ENCODE assay signal across 19 cellular contexts in the genomic region with DNA sequence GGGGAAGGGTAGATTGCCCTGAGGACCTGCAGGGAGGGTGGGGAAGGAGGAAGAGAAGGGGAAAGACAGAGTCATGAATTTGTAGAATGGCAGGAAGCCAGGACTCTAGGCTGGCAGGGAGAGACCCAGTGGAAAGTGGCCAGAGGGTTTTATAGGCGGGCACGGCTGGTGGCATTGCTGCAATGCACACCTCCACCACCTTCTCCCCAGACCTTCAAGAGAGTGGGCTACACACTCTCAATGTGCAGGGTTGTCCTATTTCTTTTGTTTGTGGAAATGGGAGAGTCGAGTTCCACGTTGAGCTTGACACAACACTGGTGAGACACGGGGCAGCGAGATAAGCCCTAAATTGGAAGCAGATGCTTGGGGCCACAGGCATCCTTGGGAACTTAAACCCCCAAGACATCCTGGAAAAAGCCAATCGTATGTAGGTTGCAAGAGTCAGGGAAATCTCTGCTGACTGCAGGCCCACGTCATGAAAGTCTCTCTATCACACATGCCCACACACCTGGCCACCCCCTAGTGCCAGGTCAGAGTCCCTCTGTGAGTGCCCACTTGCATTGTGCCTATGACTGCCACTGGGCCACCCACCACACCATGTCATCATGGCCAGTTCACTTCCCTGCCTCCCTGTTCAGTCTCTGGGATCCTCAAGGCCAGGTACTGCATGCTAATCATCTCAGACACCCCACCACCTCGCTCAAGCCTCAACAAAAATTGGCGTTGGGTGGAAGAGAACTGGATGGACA. TPM values are rescaled to one million over a fixed set of nuclear protein-coding genes. Genes with fewer than 3 reads are reported as not detected.
A peak's percentile ranks its signal among the peaks of the same experiment; 100 is the strongest.
DNase-seq lines count a peak whose midpoint lies in the region; ATAC-seq and TF ChIP-seq lines count a peak whose summit lies in the region.
"Had no signal": no experiment of that assay in that cellular context is flagged by ENCODE, and none has a peak within 500 bp of the region (broad histone marks: within the 10 kb centered on the region; RNA-seq: fewer than 3 reads in every experiment).

No MANE protein-coding gene starts in this region.

- DNase-seq in AG04450 (ENCODE audit: low read depth, low spot score) (no peak), coronary artery (ENCODE audit: low spot score) (peak; percentile 36), mucosa of descending colon (no peak), AML-193 (lab: John Stamatoyannopoulos, UW) (no peak)
- no peak for DNase-seq in stimulated activated CD4-positive, alpha-beta T cell treated with anti-CD3 and anti-CD28 coated beads, Interleukin-4, amount 100 ng/mL, for 4 hours
- DNase-seq: activated CD4-positive, alpha-beta T cell treated with anti-CD3 and anti-CD28 coated beads for 1 hour; activated naive CD4-positive, alpha-beta T cell treated with Interleukin-2 at 50 U/mL for 16 hours; immature natural killer cell; NCI-H1092; NCI-H526 treated with DMSO at 0.1 percent for 48 hours; nephron progenitor cell; stimulated activated naive B cell treated with anti-CD40 and anti-IgM and Interleukin-4, amounts not matched to agents 10 μg/mL and 1 μg/mL and 100 μg/mL, for 72 hours; uterus had no signal

- TF ChIP-seq CTCF in AG04450 (IDR thresholded peaks at IDR 0.05; ENCODE audit: low read depth, low read length) (no peak), HEK293 (tag by site-specific recombination; IDR thresholded peaks at IDR 0.05) (no peak), coronary artery (IDR thresholded peaks at IDR 0.05) (no peak), mucosa of descending colon (IDR thresholded peaks at IDR 0.05) (no peak)

- no peaks in the 10 kb centered on the region for H3K9me3 ChIP-seq in AG04450 (ENCODE audit: control insufficient read depth, insufficient read depth, low read length)
- H3K9me3 ChIP-seq in HEK293 (ENCODE audit: control insufficient read depth, insufficient read depth, low read depth, low read length) = no peaks in the 10 kb centered on the region
- H3K9me3 ChIP-seq in mucosa of descending colon = no peaks in the 10 kb centered on the region
- H3K9me3 ChIP-seq: uterus had no signal

- POLR2A ChIA-PET in AG04450 (lab: Yijun Ruan, JAX) = interaction anchor here (1.0 to 1.6 kb wide), 8 partner anchors 11 to 66 kb away, joined by 3 to 17 read pairs (median 4); a partner anchor contains a TSS
- POLR2A ChIA-PET in HEK293 (lab: Yijun Ruan, JAX) = interaction anchor here (1.4 kb wide), 1 partner anchor 10 kb away, joined by 3 read pairs; no protein-coding TSS in a partner anchor

- peak; percentile 40 for ATAC-seq in mucosa of descending colon
- ATAC-seq in GM18517 (IDR thresholded peaks at IDR 0.05; ENCODE audit: unreplicated experiment) = no peak
- no peak for ATAC-seq in GM19467 (IDR thresholded peaks at IDR 0.05; ENCODE audit: unreplicated experiment)
- ATAC-seq: GM23338; K562; stimulated activated naive B cell treated with anti-CD40 and anti-IgM and Interleukin-4, amounts not matched to agents 10 μg/mL and 1 μg/mL and 100 μg/mL, for 72 hours had no signal

- no peaks in the 10 kb centered on the region for H3K4me1 ChIP-seq in HEK293 (ENCODE audit: control insufficient read depth, insufficient read depth, low read length)
- peaks cover 15% of the 10 kb centered on the region for H3K4me1 ChIP-seq in mucosa of descending colon (ENCODE audit: low read depth)
- H3K4me1 ChIP-seq: uterus had no signal

- CTCF ChIA-PET in AG04450 (lab: Charles Lee) (interaction anchor here (0.8 to 1.1 kb wide), 2 partner anchors 10 to 19 kb away, joined by 3 read pairs; no protein-coding TSS in a partner anchor), HEK293 (lab: Yijun Ruan, JAX) (interaction anchor here (1.1 to 1.7 kb wide), 2 partner anchors 66 to 109 kb away, joined by 4 read pairs; no protein-coding TSS in a partner anchor)

- H3K36me3 ChIP-seq in HEK293 (ENCODE audit: control insufficient read depth in 2 of 2, insufficient read depth in 1 of 2, low read length in 2 of 2) (no peaks in the 10 kb centered on the region), mucosa of descending colon (ENCODE audit: low read depth) (no peaks in the 10 kb centered on the region)
- H3K36me3 ChIP-seq: uterus had no signal

- H3K27me3 ChIP-seq in AG04450 (ENCODE audit: control insufficient read depth, insufficient read depth, low read length) = no peaks in the 10 kb centered on the region
- H3K27me3 ChIP-seq: uterus had no signal

- intact Hi-C loops in mucosa of descending colon (cut with DNase I, micrococcal nuclease) = loop anchor here in 1 of 2 donors (10.0 kb wide), 1 partner anchor 62 kb away; no protein-coding TSS in a partner anchor

- no peak overlapping the region for H3K4me3 ChIP-seq in AG04450 (ENCODE audit: low read depth, low read length)
- H3K4me3 ChIP-seq in HEK293 (ENCODE audit: low read depth, low read length) = no peak overlapping the region
- no peak overlapping the region for H3K4me3 ChIP-seq in coronary artery
- H3K4me3 ChIP-seq in mucosa of descending colon = no peak overlapping the region
- H3K4me3 ChIP-seq: GM23338, K562, uterus had no signal

- H3K27ac ChIP-seq in AG04450 (ENCODE audit: low read depth, low read length) (peak overlapping the region; percentile 82), HEK293 (ENCODE audit: extremely low read depth, low read depth, low read length) (no peak overlapping the region), coronary artery (no peak overlapping the region)
- H3K27ac ChIP-seq: HL-60, uterus had no signal

TF ChIP-seq in HEK293, 187 proteins besides CTCF, POLR2A, EP300 and RAD21:
- peak; percentile 20; the same call in 1 of the 2 replicates for TF ChIP-seq EGR2 (tag by site-specific recombination; IDR thresholded peaks at IDR 0.05; ENCODE audit: low read depth)
- TF ChIP-seq, protein P1, sequence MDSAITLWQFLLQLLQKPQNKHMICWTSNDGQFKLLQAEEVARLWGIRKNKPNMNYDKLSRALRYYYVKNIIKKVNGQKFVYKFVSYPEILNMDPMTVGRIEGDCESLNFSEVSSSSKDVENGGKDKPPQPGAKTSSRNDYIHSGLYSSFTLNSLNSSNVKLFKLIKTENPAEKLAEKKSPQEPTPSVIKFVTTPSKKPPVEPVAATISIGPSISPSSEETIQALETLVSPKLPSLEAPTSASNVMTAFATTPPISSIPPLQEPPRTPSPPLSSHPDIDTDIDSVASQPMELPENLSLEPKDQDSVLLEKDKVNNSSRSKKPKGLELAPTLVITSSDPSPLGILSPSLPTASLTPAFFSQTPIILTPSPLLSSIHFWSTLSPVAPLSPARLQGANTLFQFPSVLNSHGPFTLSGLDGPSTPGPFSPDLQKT (IDR thresholded peaks at IDR 0.05; ENCODE audit: borderline replicate concordance, low read depth, low read length) = no peak
- peak; percentile 20; the same call in 1 of the 2 replicates for TF ChIP-seq ZFHX2 (tag by site-specific recombination; conservative IDR thresholded peaks at IDR 0.05)

RNA-seq across cellular contexts. Expression of a gene that starts 38.0 kb away (rescaled TPM):
- polyA plus RNA-seq in AG04450 (2011; rRNA removed) = 182 and 212 TPM in 2 replicates
- 383 and 523 TPM in 2 replicates for polyA minus RNA-seq in AG04450 (2011; rRNA and poly(A)+ RNA removed)
- total RNA-seq in mucosa of descending colon = 10 to 100 TPM; 18.7 to 38.6 (median 25.4) TPM
- polyA plus RNA-seq: immature natural killer cell, K562 had no signal
